Comparison of ENCODE assay signal across 8 cellular contexts in genomic region chr1:1000357-1001056, GRCh38. TPM values are rescaled to one million over a fixed set of nuclear protein-coding genes. Genes with fewer than 3 reads are reported as not detected.
DNase-seq lines count a peak whose midpoint lies in the region; ATAC-seq, FAIRE-seq and TF ChIP-seq lines count a peak whose summit lies in the region.

No MANE protein-coding gene starts in this region.

- TF ChIP-seq POLR2A in H1 (IDR thresholded peaks at IDR 0.05; ENCODE audit: control extremely low read depth in 1 of 2, low read depth in 2 of 2, low read length in 2 of 2), result no peak

- peaks cover 0 to 38% (median 20%) of the 10 kb centered on the region in 4 experiments; a peak in 6 of 7 replicates for H3K4me1 ChIP-seq in H1 (replicated peaks in 1 of 4; ENCODE audit: control insufficient read depth in 3 of 4, insufficient read depth in 4 of 4, low read length in 3 of 4)
- peaks cover 44% of the 10 kb centered on the region for H3K4me1 ChIP-seq in mononuclear cell (ENCODE audit: insufficient read depth, low read length)

- no peak overlapping the region; the same call in 1 of the 2 replicates for H2AK5ac ChIP-seq in H1 (ENCODE audit: low read depth, low read length)

- peak overlapping the region; percentile 92 for H2BK12ac ChIP-seq in H1 (ENCODE audit: low read depth, low read length)

- no peaks in the 10 kb centered on the region; a peak in 1 of 4 replicates for H3K9me3 ChIP-seq in H1 (ENCODE audit: insufficient read depth in 2 of 2, low read depth in 1 of 2, low read length in 1 of 2)
- no peaks in the 10 kb centered on the region for H3K9me3 ChIP-seq in mononuclear cell (ENCODE audit: low read depth, low read length)

- H3K79me2 ChIP-seq in H1 (ENCODE audit: control insufficient read depth in 1 of 2, insufficient read depth in 2 of 2, low read length in 2 of 2), result no peaks in the 10 kb centered on the region

- ATAC-seq in GM18511 (IDR thresholded peaks at IDR 0.05; ENCODE audit: unreplicated experiment) (peak; percentile 23), HG02623 (IDR thresholded peaks at IDR 0.05; ENCODE audit: unreplicated experiment) (no peak)

- TF ChIP-seq CTCF in H1 (IDR thresholded peaks at IDR 0.05; ENCODE audit: control extremely low read depth in 1 of 3, insufficient read depth in 1 of 3, low read depth in 1 of 3, low read length in 3 of 3), result no peak; a peak in 1 of 4 replicates

- H3K56ac ChIP-seq in H1 (replicated peaks; ENCODE audit: insufficient read length, low read depth, low read length), result no peak overlapping the region

- H3K27ac ChIP-seq in H1 (ENCODE audit: low read depth, low read length), result no peak overlapping the region

- no peak for FAIRE-seq in H1 (lab: Jason Lieb, UNC)

- POLR2A ChIA-PET in H1 (lab: Charles Lee; ENCODE audit: partially characterized antibody), result interaction anchor here (1.0 to 2.2 kb wide), 8 partner anchors 14 to 38 kb away, joined by 4 to 7 read pairs (median 5); no protein-coding TSS in a partner anchor

- peaks cover 47 to 88% (median 71%) of the 10 kb centered on the region in 4 experiments for H3K27me3 ChIP-seq in H1 (replicated peaks in 1 of 4; ENCODE audit: control insufficient read depth in 3 of 4, extremely low read depth in 1 of 4, insufficient read depth in 3 of 4, low read length in 3 of 4)
- peaks cover 59% of the 10 kb centered on the region for H3K27me3 ChIP-seq in mononuclear cell (ENCODE audit: insufficient read depth, low read length)

- peak overlapping the region; percentile 95 for H4K8ac ChIP-seq in H1 (ENCODE audit: extremely low read depth, insufficient read depth, low read length)

- 2% methylated on average over 38 of the region's 75 CpGs; no CpG with 5 or more reads in 1 of the 2 experiments for WGBS in H1 (ENCODE audit: extremely low coverage in 1 of 2, insufficient coverage in 1 of 2, insufficient read length in 1 of 2, insufficient replicate concordance in 2 of 2, low coverage in 1 of 2, low lambda C conversion rate in 2 of 2, missing lambda C conversion rate in 1 of 2), 2 experiments

- peak; percentile 51 for DNase-seq in A172 (ENCODE audit: low spot score)
- peak; percentile 83 for DNase-seq in NCI-H2171 (lab: John Stamatoyannopoulos, UW)
- peak; percentile 77 for DNase-seq in activated CD8-positive, alpha-beta memory T cell treated with anti-CD3 and anti-CD28 coated beads, Interleukin-2, amount 50 U/mL, for 4 hours
- peak in 1 of 2 experiments; percentile 90 for DNase-seq in H1 (ENCODE audit: low read depth in 1 of 2, low spot score in 2 of 2)
- DNase-seq in stimulated activated CD8-positive, alpha-beta memory T cell treated with anti-CD3 and anti-CD28 coated beads, Interleukin-7, amount 100 ng/mL, for 24 hours (ENCODE audit: low read depth), result peak; percentile 47

- peak overlapping the region; percentile 52 for H2BK5ac ChIP-seq in H1 (ENCODE audit: low read depth, low read length)

- H3K23ac ChIP-seq in H1 (ENCODE audit: insufficient read length), result no peak overlapping the region

- peak overlapping the region in 1 of 4 experiments; percentile 47; a peak in 1 of 7 replicates for H3K9ac ChIP-seq in H1 (replicated peaks in 1 of 4; ENCODE audit: extremely low read depth in 1 of 4, low read depth in 3 of 4, low read length in 3 of 4)

- 0 out of 2 replicates have a peak overlapping the region, but pooled peaks have one; percentile 80 for H2BK20ac ChIP-seq in H1 (ENCODE audit: low read length)

- H3K4ac ChIP-seq in H1 (replicated peaks; ENCODE audit: insufficient read length, low read depth, low read length), result no peak overlapping the region

- peak in 1 of 2 experiments; percentile 3; a peak in 1 of 3 replicates for TF ChIP-seq EP300 in H1 (IDR thresholded peaks at IDR 0.05; ENCODE audit: borderline replicate concordance in 1 of 2, low read depth in 2 of 2, low read length in 2 of 2)

- peaks cover 13% of the 10 kb centered on the region; the same call in 1 of the 2 replicates for H3K23me2 ChIP-seq in H1 (ENCODE audit: low read depth, low read length)

- H2AFZ ChIP-seq in H1 (ENCODE audit: low read length), result no peak overlapping the region

- CTCF ChIA-PET in H1 (lab: Charles Lee; ENCODE audit: partially characterized antibody), result interaction anchor here (0.7 to 4.7 kb wide), 7 partner anchors 15 to 77 kb away, joined by 3 to 60 read pairs (median 7); partner anchors contain the start of genes ISG15 and PERM1

- no peak overlapping the region for H3K14ac ChIP-seq in H1 (ENCODE audit: insufficient read length)

- peak overlapping the region; percentile 78 for H4K5ac ChIP-seq in H1 (ENCODE audit: insufficient read length, low read depth, low read length)

- TF ChIP-seq RAD21 in H1 (IDR thresholded peaks at IDR 0.05 in 1 of 2, conservative IDR thresholded peaks at IDR 0.05 in 1 of 2; ENCODE audit: low read depth in 2 of 2, low read length in 2 of 2), result no peak

- peak overlapping the region; percentile 65 for H4K91ac ChIP-seq in H1 (replicated peaks; ENCODE audit: insufficient read length, low read length)

- peaks cover 0 to 6% of the 10 kb centered on the region in 2 experiments for H4K20me1 ChIP-seq in H1 (replicated peaks in 1 of 2; ENCODE audit: control insufficient read depth in 1 of 2, insufficient read depth in 2 of 2, low read length in 2 of 2)

- H3K79me1 ChIP-seq in H1 (ENCODE audit: low read depth, low read length), result no peaks in the 10 kb centered on the region

- peaks cover 0 to 18% (median 0%) of the 10 kb centered on the region in 4 experiments; a peak in 1 of 8 replicates for H3K36me3 ChIP-seq in H1 (ENCODE audit: control insufficient read depth in 2 of 4, insufficient read depth in 4 of 4, low read length in 3 of 4)

- H3K4me2 ChIP-seq in H1 (ENCODE audit: insufficient read depth in 1 of 2, low read depth in 2 of 2, low read length in 2 of 2), result peak overlapping the region; percentile 56 to 71

- peak overlapping the region; percentile 43 for H2BK120ac ChIP-seq in H1 (replicated peaks; ENCODE audit: low read depth, low read length)

- peak overlapping the region; percentile 16; the same call in 1 of the 2 replicates for H2BK15ac ChIP-seq in H1 (ENCODE audit: low read length)

- peak overlapping the region; percentile 60 for H3K18ac ChIP-seq in H1 (ENCODE audit: extremely low read depth, low read length)

- H3K4me3 ChIP-seq in H1 (ENCODE audit: extremely low read depth in 1 of 4, insufficient read depth in 2 of 4, low read depth in 3 of 4, low read length in 4 of 4), result peak overlapping the region; percentile 34 to 77 (median 48)
- H3K4me3 ChIP-seq in mononuclear cell (ENCODE audit: low read length), result peak overlapping the region; percentile 13

RNA-seq across cellular contexts. Expression of gene HES4, which starts 0.6 kb away (rescaled TPM):
- 10.0 and 20.7 TPM in 2 replicates for total RNA-seq in A172 (2014; rRNA removed; shearing (Covaris generic))
- 1.2 and 2.8 TPM in 2 replicates for total RNA-seq in H1 (2021; fragmentation: NEBNext Ultra II Directional; extraction: Animal tissue kit (Norgen Biotek cat#: 25700))
- polyA plus RNA-seq in H1 (2011; rRNA removed), result 3.5 and 12.8 TPM in 2 replicates
- 8.3 TPM for polyA plus RNA-seq in H1 (2011; cell fraction: cytosol; rRNA removed)
- polyA plus RNA-seq in H1 (2011; cell fraction: nucleus; rRNA removed), result 14.5 TPM
- polyA plus RNA-seq in H1 (2012, experiment 1 of 2), result 1.1 to 1.7 TPM (median 1.3 TPM) in 3 of 4 replicates, not detected in the other
- polyA plus RNA-seq in H1 (2012, experiment 2 of 2), result 0.43 TPM
- polyA plus RNA-seq in H1 (2013, experiment 1 of 2), result 3.8 TPM
- 3.2 TPM for polyA plus RNA-seq in H1 (2013, experiment 2 of 2)
- polyA minus RNA-seq in H1 (2011; rRNA and poly(A)+ RNA removed), result not detected in 2 replicates
- polyA minus RNA-seq in H1 (2011; cell fraction: cytosol; rRNA and poly(A)+ RNA removed), result 4.5 TPM
- 3.4 TPM for polyA minus RNA-seq in H1 (2011; cell fraction: nucleus; rRNA and poly(A)+ RNA removed)
- total RNA-seq in mononuclear cell, result 3.6 TPM

RNA-seq across cellular contexts. Expression of gene ISG15, which starts 12.8 kb away (rescaled TPM):
- 63.5 and 100.0 TPM in 2 replicates for total RNA-seq in A172 (2014; rRNA removed; shearing (Covaris generic))
- total RNA-seq in H1 (2021; fragmentation: NEBNext Ultra II Directional; extraction: Animal tissue kit (Norgen Biotek cat#: 25700)), result 27.7 and 29.3 TPM in 2 replicates
- polyA plus RNA-seq in H1 (2011; rRNA removed), result 121 and 123 TPM in 2 replicates
- polyA plus RNA-seq in H1 (2011; cell fraction: cytosol; rRNA removed), result 83.6 TPM
- 56.0 TPM for polyA plus RNA-seq in H1 (2011; cell fraction: nucleus; rRNA removed)
- 15.3 to 54.0 TPM (median 48.7 TPM) in 4 replicates for polyA plus RNA-seq in H1 (2012, experiment 1 of 2)
- 32.5 TPM for polyA plus RNA-seq in H1 (2012, experiment 2 of 2)
- 35.2 TPM for polyA plus RNA-seq in H1 (2013, experiment 1 of 2)
- polyA plus RNA-seq in H1 (2013, experiment 2 of 2), result 36.8 TPM
- 6.5 and 11.0 TPM in 2 replicates for polyA minus RNA-seq in H1 (2011; rRNA and poly(A)+ RNA removed)
- polyA minus RNA-seq in H1 (2011; cell fraction: cytosol; rRNA and poly(A)+ RNA removed), result 18.9 TPM
- 13.1 TPM for polyA minus RNA-seq in H1 (2011; cell fraction: nucleus; rRNA and poly(A)+ RNA removed)
- 50.6 TPM for total RNA-seq in mononuclear cell

RNA-seq across cellular contexts. Expression of gene PERM1, which starts 18.6 kb away (rescaled TPM):
- total RNA-seq in A172 (2014; rRNA removed; shearing (Covaris generic)), result 0.29 TPM in 1 of 2 replicates, not detected in the other
- not detected in 2 replicates for total RNA-seq in H1 (2021; fragmentation: NEBNext Ultra II Directional; extraction: Animal tissue kit (Norgen Biotek cat#: 25700))
- not detected in 2 replicates for polyA plus RNA-seq in H1 (2011; rRNA removed)
- polyA plus RNA-seq in H1 (2011; cell fraction: cytosol; rRNA removed), result not detected
- not detected for polyA plus RNA-seq in H1 (2011; cell fraction: nucleus; rRNA removed)
- 0.30 to 0.90 TPM (median 0.58 TPM) in 4 replicates for polyA plus RNA-seq in H1 (2012, experiment 1 of 2)
- 0.20 TPM for polyA plus RNA-seq in H1 (2012, experiment 2 of 2)
- not detected for polyA plus RNA-seq in H1 (2013, experiment 1 of 2)
- not detected for polyA plus RNA-seq in H1 (2013, experiment 2 of 2)
- not detected in 2 replicates for polyA minus RNA-seq in H1 (2011; rRNA and poly(A)+ RNA removed)
- not detected for polyA minus RNA-seq in H1 (2011; cell fraction: cytosol; rRNA and poly(A)+ RNA removed)
- not detected for polyA minus RNA-seq in H1 (2011; cell fraction: nucleus; rRNA and poly(A)+ RNA removed)
- 0.10 TPM for total RNA-seq in mononuclear cell

RNA-seq across cellular contexts. Expression of gene AGRN, which starts 19.4 kb away (rescaled TPM):
- 107 and 115 TPM in 2 replicates for total RNA-seq in A172 (2014; rRNA removed; shearing (Covaris generic))
- 155 and 162 TPM in 2 replicates for total RNA-seq in H1 (2021; fragmentation: NEBNext Ultra II Directional; extraction: Animal tissue kit (Norgen Biotek cat#: 25700))
- 52.3 and 104 TPM in 2 replicates for polyA plus RNA-seq in H1 (2011; rRNA removed)
- 82.7 TPM for polyA plus RNA-seq in H1 (2011; cell fraction: cytosol; rRNA removed)
- polyA plus RNA-seq in H1 (2011; cell fraction: nucleus; rRNA removed), result 556 TPM
- 93.3 to 153 TPM (median 143 TPM) in 4 replicates for polyA plus RNA-seq in H1 (2012, experiment 1 of 2)
- 95.8 TPM for polyA plus RNA-seq in H1 (2012, experiment 2 of 2)
- polyA plus RNA-seq in H1 (2013, experiment 1 of 2), result 113 TPM
- 84.3 TPM for polyA plus RNA-seq in H1 (2013, experiment 2 of 2)
- 35.4 and 47.0 TPM in 2 replicates for polyA minus RNA-seq in H1 (2011; rRNA and poly(A)+ RNA removed)
- polyA minus RNA-seq in H1 (2011; cell fraction: cytosol; rRNA and poly(A)+ RNA removed), result 94.9 TPM
- 130 TPM for polyA minus RNA-seq in H1 (2011; cell fraction: nucleus; rRNA and poly(A)+ RNA removed)
- 2.6 TPM for total RNA-seq in mononuclear cell

RNA-seq across cellular contexts. Expression of gene PLEKHN1, which starts 34.2 kb away (rescaled TPM):
- 0.62 and 0.93 TPM in 2 replicates for total RNA-seq in A172 (2014; rRNA removed; shearing (Covaris generic))
- 1.5 TPM in 2 replicates for total RNA-seq in H1 (2021; fragmentation: NEBNext Ultra II Directional; extraction: Animal tissue kit (Norgen Biotek cat#: 25700))
- 0.39 and 1.2 TPM in 2 replicates for polyA plus RNA-seq in H1 (2011; rRNA removed)
- polyA plus RNA-seq in H1 (2011; cell fraction: cytosol; rRNA removed), result 0.65 TPM
- 4.0 TPM for polyA plus RNA-seq in H1 (2011; cell fraction: nucleus; rRNA removed)
- polyA plus RNA-seq in H1 (2012, experiment 1 of 2), result 0.94 to 1.3 TPM (median 1.00 TPM) in 4 replicates
- 0.51 TPM for polyA plus RNA-seq in H1 (2012, experiment 2 of 2)
- polyA plus RNA-seq in H1 (2013, experiment 1 of 2), result 1.1 TPM
- 1.3 TPM for polyA plus RNA-seq in H1 (2013, experiment 2 of 2)
- 0.06 and 0.10 TPM in 2 replicates for polyA minus RNA-seq in H1 (2011; rRNA and poly(A)+ RNA removed)
- 0.88 TPM for polyA minus RNA-seq in H1 (2011; cell fraction: cytosol; rRNA and poly(A)+ RNA removed)
- polyA minus RNA-seq in H1 (2011; cell fraction: nucleus; rRNA and poly(A)+ RNA removed), result 1.3 TPM
- total RNA-seq in mononuclear cell, result 0.10 TPM
